ENCODE assay signal across 13 cellular contexts in genomic region chr1:235881930-235882700, GRCh38. TPM values are rescaled to one million over a fixed set of nuclear protein-coding genes. Genes with fewer than 3 reads are reported as not detected.
DNase-seq lines count a peak whose midpoint lies in the region; ATAC-seq and TF ChIP-seq lines count a peak whose summit lies in the region.
"Had no signal": no experiment of that assay in that cellular context is flagged by ENCODE, and none has a peak within 500 bp of the region (broad histone marks: within the 10 kb centered on the region; RNA-seq: fewer than 3 reads in every experiment).

No MANE protein-coding gene starts in this region.

- no peak overlapping the region for H2BK12ac ChIP-seq in trophoblast cell (ENCODE audit: low read length)

- H3K14ac ChIP-seq in trophoblast cell (ENCODE audit: low read length): no peak overlapping the region

- no peaks in the 10 kb centered on the region for H3K79me1 ChIP-seq in trophoblast cell (ENCODE audit: low read length)

- H4K91ac ChIP-seq in trophoblast cell (ENCODE audit: low read depth, low read length): no peak overlapping the region

- no peak overlapping the region for H2AK5ac ChIP-seq in trophoblast cell (ENCODE audit: low read length)

- no peak overlapping the region for H4K8ac ChIP-seq in trophoblast cell (ENCODE audit: low read depth, low read length)

- H3K27me3 ChIP-seq in adipocyte (replicated peaks; ENCODE audit: control insufficient read depth, insufficient read depth, low read length) (no peaks in the 10 kb centered on the region), trophoblast cell (ENCODE audit: insufficient read depth, low read length) (no peaks in the 10 kb centered on the region)
- H3K27me3 ChIP-seq: SJSA1 had no signal

- H3K4me1 Mint-ChIP-seq in natural killer cell treated with Interleukin-12 subunit alpha and Interleukin-12 subunit beta and Interleukin-15 and Interleukin-18, amount 100 ng/mL, for 72 hours (ENCODE audit: low read depth in 2 of 2): peaks cover 37 to 81% of the 10 kb centered on the region in 2 donors
- H3K4me1 Mint-ChIP-seq in natural killer cell (peaks cover 41 to 53% of the 10 kb centered on the region in 2 donors), naive B cell (peaks cover 26 to 57% (median 55%) of the 10 kb centered on the region in 3 donors)

- no peaks in the 10 kb centered on the region for H3K9me3 Mint-ChIP-seq in natural killer cell treated with Interleukin-12 subunit alpha and Interleukin-12 subunit beta and Interleukin-15 and Interleukin-18, amount 100 ng/mL, for 72 hours
- H3K9me3 Mint-ChIP-seq in natural killer cell (no peaks in the 10 kb centered on the region), naive B cell (no peaks in the 10 kb centered on the region)
- H3K9me3 Mint-ChIP-seq: naive thymus-derived CD8-positive, alpha-beta T cell had no signal

- H3K18ac ChIP-seq in trophoblast cell (ENCODE audit: low read length): no peak overlapping the region

- H3K9ac ChIP-seq in adipocyte (ENCODE audit: low read length) (no peak overlapping the region), trophoblast cell (ENCODE audit: low read length) (no peak overlapping the region)

- ATAC-seq in natural killer cell treated with Interleukin-12 subunit alpha and Interleukin-12 subunit beta and Interleukin-15 and Interleukin-18, amount 100 ng/mL, for 72 hours: no peak
- ATAC-seq in natural killer cell: no peak
- no peak for ATAC-seq in naive B cell (ENCODE audit: low read depth in 2 of 2)
- ATAC-seq in HG03432 (IDR thresholded peaks at IDR 0.05; ENCODE audit: unreplicated experiment): no peak
- ATAC-seq in HG02870 (IDR thresholded peaks at IDR 0.05; ENCODE audit: unreplicated experiment): no peak
- ATAC-seq: naive thymus-derived CD8-positive, alpha-beta T cell had no signal

- H3K9me3 ChIP-seq in adipocyte (ENCODE audit: control insufficient read depth, low read length) (no peaks in the 10 kb centered on the region), trophoblast cell (ENCODE audit: insufficient read depth, low read depth, low read length) (no peaks in the 10 kb centered on the region)
- H3K9me3 ChIP-seq: SJSA1 had no signal

- no peak overlapping the region for H3K4me2 ChIP-seq in trophoblast cell (ENCODE audit: low read length)

- no peak overlapping the region for H3K27ac ChIP-seq in trophoblast cell (ENCODE audit: low read depth, low read length)
- H3K27ac ChIP-seq: SJSA1 had no signal

- H3K27ac Mint-ChIP-seq in natural killer cell treated with Interleukin-12 subunit alpha and Interleukin-12 subunit beta and Interleukin-15 and Interleukin-18, amount 100 ng/mL, for 72 hours: peak overlapping the region; percentile 2 to 59
- H3K27ac Mint-ChIP-seq in natural killer cell: peak overlapping the region in 1 of 2 donors; percentile 53
- peak overlapping the region in 4 of 6 donors; percentile 1 to 59 (median 20) for H3K27ac Mint-ChIP-seq in naive B cell

- H3K36me3 Mint-ChIP-seq in natural killer cell treated with Interleukin-12 subunit alpha and Interleukin-12 subunit beta and Interleukin-15 and Interleukin-18, amount 100 ng/mL, for 72 hours: no peaks in the 10 kb centered on the region
- no peaks in the 10 kb centered on the region for H3K36me3 Mint-ChIP-seq in natural killer cell
- no peaks in the 10 kb centered on the region for H3K36me3 Mint-ChIP-seq in naive B cell
- H3K36me3 Mint-ChIP-seq: IgD-negative memory B cell; naive thymus-derived CD8-positive, alpha-beta T cell had no signal

- H3K4me3 ChIP-seq in adipocyte (ENCODE audit: low read length): peak overlapping the region; percentile 67
- H3K4me3 ChIP-seq in trophoblast cell (ENCODE audit: low read depth, low read length): no peak overlapping the region
- H3K4me3 ChIP-seq: SJSA1 had no signal

- no peak overlapping the region for H2BK120ac ChIP-seq in trophoblast cell (ENCODE audit: insufficient read depth, low read length, poor library complexity)

- WGBS in trophoblast cell (ENCODE audit: extremely low coverage, insufficient coverage, insufficient read length): no CpG with 5 or more reads among the region's 5 CpGs

- no peaks in the 10 kb centered on the region for H3K79me2 ChIP-seq in trophoblast cell (ENCODE audit: control insufficient read depth, insufficient read depth, low read length, poor library complexity)

- no peaks in the 10 kb centered on the region for H3K27me3 Mint-ChIP-seq in natural killer cell treated with Interleukin-12 subunit alpha and Interleukin-12 subunit beta and Interleukin-15 and Interleukin-18, amount 100 ng/mL, for 72 hours
- no peaks in the 10 kb centered on the region for H3K27me3 Mint-ChIP-seq in natural killer cell (ENCODE audit: low read depth in 2 of 2)
- H3K27me3 Mint-ChIP-seq in naive B cell: no peaks in the 10 kb centered on the region
- H3K27me3 Mint-ChIP-seq: IgD-negative memory B cell; naive thymus-derived CD8-positive, alpha-beta T cell had no signal

- H4K12ac ChIP-seq in trophoblast cell (ENCODE audit: low read depth, low read length): no peak overlapping the region

- H3K23ac ChIP-seq in trophoblast cell (ENCODE audit: low read length): no peak overlapping the region

- no peak overlapping the region for H2BK5ac ChIP-seq in trophoblast cell (ENCODE audit: low read depth, low read length, poor library complexity)

- no peak for TF ChIP-seq CTCF in natural killer cell (IDR thresholded peaks at IDR 0.05)

- H2AFZ ChIP-seq in trophoblast cell (ENCODE audit: insufficient read depth, low read length, poor library complexity): no peak overlapping the region

- H3K4me1 ChIP-seq in adipocyte (ENCODE audit: control insufficient read depth, insufficient read depth, low read length): peaks cover 18% of the 10 kb centered on the region
- no peaks in the 10 kb centered on the region for H3K4me1 ChIP-seq in trophoblast cell (ENCODE audit: control insufficient read depth in 1 of 2, insufficient read depth in 2 of 2, low read length in 2 of 2)

- peak overlapping the region; percentile 59 for H3K4me3 Mint-ChIP-seq in natural killer cell treated with Interleukin-12 subunit alpha and Interleukin-12 subunit beta and Interleukin-15 and Interleukin-18, amount 100 ng/mL, for 72 hours
- H3K4me3 Mint-ChIP-seq in natural killer cell (no peak overlapping the region), naive B cell (no peak overlapping the region)

- no peak overlapping the region for H3K4ac ChIP-seq in trophoblast cell (ENCODE audit: low read depth, low read length)

- DNase-seq in natural killer cell treated with Interleukin-12 subunit alpha and Interleukin-12 subunit beta and Interleukin-15 and Interleukin-18, amount 100 ng/mL, for 72 hours (ENCODE audit: low spot score): no peak
- DNase-seq in natural killer cell (no peak), adipocyte (ENCODE audit: low read depth) (no peak), naive B cell (no peak), trophoblast cell (no peak), NCI-H82 (lab: John Stamatoyannopoulos, UW) (no peak)
- DNase-seq: activated CD8-positive, alpha-beta memory T cell treated with anti-CD3 and anti-CD28 coated beads, Interleukin-2, amount 50 U/mL, for 4 hours; DMS 273 treated with DMSO at 0.1 percent for 48 hours; naive thymus-derived CD8-positive, alpha-beta T cell had no signal

- H3K36me3 ChIP-seq in adipocyte (ENCODE audit: control insufficient read depth, insufficient read depth, low read length, severe bottlenecking) (no peaks in the 10 kb centered on the region), trophoblast cell (ENCODE audit: control insufficient read depth in 1 of 2, insufficient read depth in 2 of 2, low read length in 2 of 2) (no peaks in the 10 kb centered on the region)
- H3K36me3 ChIP-seq: SJSA1 had no signal

- intact Hi-C loops in natural killer cell (cut with micrococcal nuclease): no loop called here

RNA-seq across cellular contexts. Expression of gene LYST, which starts 15.4 kb away (rescaled TPM):
- 10 to 100 TPM; 68.8 to 91.2 TPM for total RNA-seq in natural killer cell treated with Interleukin-12 subunit alpha and Interleukin-12 subunit beta and Interleukin-15 and Interleukin-18, amount 100 ng/mL, for 72 hours
- total RNA-seq in natural killer cell: 100 to 1,000 TPM in 1 of 3 donors, 10 to 100 TPM in 2; 89.9 to 115 (median 93.6) TPM
- polyA plus RNA-seq in naive B cell (ENCODE audit: low read depth in 6 of 6): 10 to 100 TPM; 50.1 to 71.6 (median 65.3) TPM
- 2.4 and 2.7 TPM in 2 replicates for polyA plus RNA-seq in trophoblast cell (2013)
